ENCODE assay signal across 11 cellular contexts in genomic region chr7:36630112-36630650, GRCh38.
"Had no signal": no experiment of that assay in that cellular context is flagged by ENCODE, and none has a peak within 500 bp of the region (broad histone marks: within the 10 kb centered on the region; RNA-seq: fewer than 3 reads in every experiment).

No MANE protein-coding gene starts in this region.

- H3K36me3 Mint-ChIP-seq: memory B cell had no signal

- ATAC-seq: left ventricle myocardium superior; naive thymus-derived CD8-positive, alpha-beta T cell had no signal

- H3K4me1 Mint-ChIP-seq: memory B cell had no signal

- DNase-seq: activated CD4-positive, alpha-beta T cell treated with anti-CD3 and anti-CD28 coated beads for 1 hour; activated CD4-positive, alpha-beta T cell treated with anti-CD3 and anti-CD28 coated beads, Interleukin-2, amount 50 U/mL, for 4 hours; activated naive CD4-positive, alpha-beta T cell treated with anti-CD3 and anti-CD28 coated beads, Interleukin-2, amount 50 U/mL, for 16 hours; activated T-cell treated with anti-CD3 and anti-CD28 coated beads for 4 hours; dorsolateral prefrontal cortex; left ventricle myocardium superior; naive thymus-derived CD8-positive, alpha-beta T cell; stimulated activated CD4-positive, alpha-beta T cell treated with anti-CD3 and anti-CD28 coated beads, Interleukin-12 subunit alpha, Interleukin-12 subunit beta, amount 100 ng/mL, for 4 hours; stimulated activated CD4-positive, alpha-beta T cell treated with anti-CD3 and anti-CD28 coated beads, Interleukin-2, amount 100 ng/mL, for 24 hours had no signal

- H3K27me3 Mint-ChIP-seq: naive thymus-derived CD8-positive, alpha-beta T cell had no signal

- H3K4me3 Mint-ChIP-seq: memory B cell; naive thymus-derived CD8-positive, alpha-beta T cell had no signal

- H3K9me3 Mint-ChIP-seq: activated T-helper 2 cell treated with anti-CD3 and anti-CD28 coated beads, Interferon-gamma antibody, Interleukin-2, Interleukin-4, amounts not matched to agents 10 μg/mL and 5 μg/mL and 100 μg/mL, durations not matched to agents 14 hours and 24 hours and 36 hours; memory B cell; naive thymus-derived CD8-positive, alpha-beta T cell had no signal

- H3K27ac Mint-ChIP-seq: activated T-helper 2 cell treated with anti-CD3 and anti-CD28 coated beads, Interferon-gamma antibody, Interleukin-2, Interleukin-4, amounts not matched to agents 10 μg/mL and 5 μg/mL and 100 μg/mL, durations not matched to agents 14 hours and 24 hours and 36 hours; memory B cell had no signal
